In the genomic region with DNA sequence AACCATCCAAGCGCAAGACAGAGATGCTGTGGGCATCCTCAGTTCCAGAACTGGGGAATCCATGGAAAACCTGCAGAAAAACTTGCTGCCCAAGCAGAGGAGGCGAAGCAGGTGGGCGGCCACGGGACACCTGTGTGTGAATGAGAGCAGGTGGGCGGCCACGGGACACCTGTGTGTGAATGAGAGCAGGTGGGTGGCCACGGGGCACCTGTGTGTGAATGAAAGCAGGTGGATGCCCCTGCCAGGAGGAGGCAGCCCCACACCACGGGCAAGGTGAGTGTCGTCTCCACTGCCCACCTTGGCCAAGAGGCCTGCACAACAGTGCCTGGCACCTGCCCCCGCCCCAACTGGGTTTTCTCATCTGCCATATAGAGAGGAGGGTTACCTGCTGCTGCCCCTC, we compare ENCODE assay signal across 33 cellular contexts. TPM values are rescaled to one million over a fixed set of nuclear protein-coding genes. Genes with fewer than 3 reads are reported as not detected.
"Had no signal": no experiment of that assay in that cellular context is flagged by ENCODE, and none has a peak within 500 bp of the region (broad histone marks: within the 10 kb centered on the region; RNA-seq: fewer than 3 reads in every experiment).

No MANE protein-coding gene starts in this region.

- H3K9me3 Mint-ChIP-seq: activated B cell treated with CpG ODN at 0.5 μM for 24 hours; activated CD8-positive, alpha-beta T cell treated with anti-CD3 and anti-CD28 coated beads for 36 hours; activated T-cell treated with anti-CD3 and anti-CD28 coated beads, Interleukin-2, amount 50 U/mL, for 4 hours; activated T-helper 17 cell treated with anti-CD3 and anti-CD28 coated beads, Interleukin-2, amount 50 U/mL, for 72 hours; central memory CD8-positive, alpha-beta T cell; effector memory CD8-positive, alpha-beta T cell; T-helper 2 cell treated with Interferon-gamma antibody and Interleukin-4, amounts not matched to agents 5 μg/mL and 100 μg/mL, for 36 hours had no signal

- H3K27me3 ChIP-seq: brain microvascular endothelial cell had no signal

- H3K36me3 Mint-ChIP-seq: activated naive CD8-positive, alpha-beta T cell had no signal

- H3K9me3 ChIP-seq: esophagus muscularis mucosa, gastrocnemius medialis, heart left ventricle had no signal

- H3K27ac ChIP-seq: brain microvascular endothelial cell, esophagus muscularis mucosa, foreskin keratinocyte, gastrocnemius medialis, heart left ventricle had no signal

- H3K4me1 ChIP-seq: foreskin keratinocyte, gastrocnemius medialis, heart left ventricle had no signal

- H3K4me3 Mint-ChIP-seq: activated B cell treated with CpG ODN at 0.5 μM for 24 hours; activated CD8-positive, alpha-beta T cell treated with anti-CD3 and anti-CD28 coated beads for 36 hours; activated naive CD8-positive, alpha-beta T cell; activated T-cell treated with anti-CD3 and anti-CD28 coated beads, Interleukin-2, amount 50 U/mL, for 4 hours; activated T-helper 17 cell treated with anti-CD3 and anti-CD28 coated beads, Interleukin-2, amount 50 U/mL, for 72 hours; central memory CD8-positive, alpha-beta T cell; effector memory CD8-positive, alpha-beta T cell; T-helper 17 cell; T-helper 2 cell treated with Interferon-gamma antibody and Interleukin-4, amounts not matched to agents 5 μg/mL and 100 μg/mL, for 36 hours had no signal

- H3K36me3 ChIP-seq: brain microvascular endothelial cell, esophagus muscularis mucosa, gastrocnemius medialis, heart left ventricle had no signal

- H3K27ac Mint-ChIP-seq: activated B cell treated with CpG ODN at 0.5 μM for 24 hours; activated CD8-positive, alpha-beta T cell treated with anti-CD3 and anti-CD28 coated beads for 36 hours; activated naive CD8-positive, alpha-beta T cell; activated T-helper 17 cell treated with anti-CD3 and anti-CD28 coated beads, Interleukin-2, amount 50 U/mL, for 72 hours; effector memory CD8-positive, alpha-beta T cell; T-helper 17 cell; T-helper 2 cell treated with Interferon-gamma antibody and Interleukin-4, amounts not matched to agents 5 μg/mL and 100 μg/mL, for 36 hours had no signal

- H3K4me1 Mint-ChIP-seq: activated B cell treated with CpG ODN at 0.5 μM for 24 hours; central memory CD8-positive, alpha-beta T cell had no signal

- H3K4me3 ChIP-seq: esophagus muscularis mucosa, gastrocnemius medialis, heart left ventricle had no signal

- DNase-seq: activated B cell treated with CpG ODN at 0.5 μM for 24 hours; activated CD4-positive, alpha-beta T cell treated with anti-CD3 and anti-CD28 coated beads for 48 hours; activated CD4-positive, alpha-beta T cell treated with anti-CD3 and anti-CD28 coated beads, Interleukin-2, amount 50 U/mL, for 1 hour; activated CD4-positive, alpha-beta T cell treated with anti-CD3 and anti-CD28 coated beads, Interleukin-2, amount 50 U/mL, for 48 hours; activated CD8-positive, alpha-beta memory T cell treated with anti-CD3 and anti-CD28 coated beads for 24 hours; activated CD8-positive, alpha-beta T cell treated with anti-CD3 and anti-CD28 coated beads for 36 hours; activated gamma-delta T cell; activated naive CD4-positive, alpha-beta T cell; activated naive CD4-positive, alpha-beta T cell treated with anti-CD3 and anti-CD28 coated beads, Interleukin-2, amount 50 U/mL, for 16 hours; activated T-cell treated with anti-CD3 and anti-CD28 coated beads, Interleukin-2, amount 50 U/mL, for 4 hours; amniotic stem cell; anterior cingulate cortex; brain microvascular endothelial cell; cortex of kidney; dermis blood vessel endothelial cell; effector CD4-positive, alpha-beta T cell; effector memory CD8-positive, alpha-beta T cell; erythroblast; foreskin keratinocyte; gastrocnemius medialis; glutamatergic neuron; heart left ventricle; T-helper 1 cell; T-helper 17 cell; T1000 had no signal

RNA-seq across cellular contexts. Expression of a gene that starts 59.2 kb away (rescaled TPM):
- total RNA-seq: activated B cell treated with CpG ODN at 0.5 μM for 24 hours; activated CD8-positive, alpha-beta T cell treated with anti-CD3 and anti-CD28 coated beads for 36 hours; activated T-cell treated with anti-CD3 and anti-CD28 coated beads, Interleukin-2, amount 50 U/mL, for 4 hours; activated T-helper 17 cell treated with anti-CD3 and anti-CD28 coated beads, Interleukin-2, amount 50 U/mL, for 72 hours; astrocyte; bronchial epithelial cell; cerebellum; dermis blood vessel endothelial cell; foreskin keratinocyte had no signal
